In genomic region chr20:47543006-47543431, GRCh38 we compare ENCODE assay signal across 12 cellular contexts. TPM values are rescaled to one million over a fixed set of nuclear protein-coding genes. Genes with fewer than 3 reads are reported as not detected.
DNase-seq lines count a peak whose midpoint lies in the region; ATAC-seq, FAIRE-seq and TF ChIP-seq lines count a peak whose summit lies in the region.
"Had no signal": no experiment of that assay in that cellular context is flagged by ENCODE, and none has a peak within 500 bp of the region (broad histone marks: within the 10 kb centered on the region; RNA-seq: fewer than 3 reads in every experiment).

No MANE protein-coding gene starts in this region.

- FAIRE-seq in HTR-8/SVneo (lab: Jason Lieb, UNC) = peak; percentile 9

- DNase-seq in GM04504 (ENCODE audit: low read depth) = peak; percentile 22
- no peak for DNase-seq in HTR-8/SVneo (ENCODE audit: insufficient read length, low spot score)
- DNase-seq in astrocyte of the spinal cord (ENCODE audit: low read depth, low spot score) = peak; percentile 22
- no peak for DNase-seq in osteocyte (ENCODE audit: extremely low spot score, unreplicated experiment)
- DNase-seq in 8988T = no peak
- no peak for DNase-seq in HuH-7 (ENCODE audit: low spot score)
- DNase-seq: activated CD8-positive, alpha-beta memory T cell treated with anti-CD3 and anti-CD28 coated beads for 24 hours; GF-D8; right cardiac atrium had no signal

- no peaks in the 10 kb centered on the region for H3K9me3 Mint-ChIP-seq in osteocyte (ENCODE audit: unreplicated experiment)

- peaks cover 75% of the 10 kb centered on the region for H3K4me1 Mint-ChIP-seq in osteocyte (ENCODE audit: unreplicated experiment)

- ATAC-seq in HG02678 (IDR thresholded peaks at IDR 0.05; ENCODE audit: unreplicated experiment) (no peak), GM21515 (IDR thresholded peaks at IDR 0.05; ENCODE audit: unreplicated experiment) (no peak)

- H3K27ac Mint-ChIP-seq in osteocyte (ENCODE audit: unreplicated experiment) = peak overlapping the region; percentile 84

- H3K36me3 Mint-ChIP-seq in osteocyte (ENCODE audit: unreplicated experiment) = peaks cover 2% of the 10 kb centered on the region

- H3K4me3 ChIP-seq in astrocyte of the spinal cord (ENCODE audit: low read depth, low read length) = no peak overlapping the region
- H3K4me3 ChIP-seq: lung had no signal

- TF ChIP-seq CTCF in astrocyte of the spinal cord (IDR thresholded peaks at IDR 0.05; ENCODE audit: low read depth, low read length) (no peak), osteocyte (IDR thresholded peaks at IDR 0.05) (no peak)

- no peaks in the 10 kb centered on the region for H3K27me3 Mint-ChIP-seq in osteocyte (ENCODE audit: unreplicated experiment)

- in situ Hi-C loops in astrocyte of the spinal cord (cut with HindIII; ENCODE audit: low sequenced_read_pairs) = no loop called here

- no peak overlapping the region for H3K4me3 Mint-ChIP-seq in osteocyte (ENCODE audit: unreplicated experiment)

RNA-seq across cellular contexts. Expression of gene NCOA3, which starts 41.3 kb away (rescaled TPM):
- total RNA-seq in osteocyte = 75.9 and 77.5 TPM in 2 replicates

Comparison
In these comparisons a context has a peak if more than half of its experiments do, and no peak if none do; other contexts are left out.
1. DNase-seq: peak in GM04504 (single experiment) and astrocyte of the spinal cord (single experiment); none in HTR-8/SVneo (single experiment), osteocyte (single experiment), 8988T (single experiment) and HuH-7 (single experiment).